ENCODE assay signal across 30 cellular contexts in genomic region chrX:7047951-7048350, GRCh38.
DNase-seq lines count a peak whose midpoint lies in the region; ATAC-seq and TF ChIP-seq lines count a peak whose summit lies in the region.
"Had no signal": no experiment of that assay in that cellular context is flagged by ENCODE, and none has a peak within 500 bp of the region (broad histone marks: within the 10 kb centered on the region; RNA-seq: fewer than 3 reads in every experiment).

No MANE protein-coding gene starts in this region.

- H3K4me3 ChIP-seq in GM23338 = no peak overlapping the region
- H3K4me3 ChIP-seq: BLaER1, esophagus muscularis mucosa, ovary, SK-N-MC, smooth muscle cell, upper lobe of left lung had no signal

- no peak overlapping the region for H3K27ac Mint-ChIP-seq in GM23338
- no peak overlapping the region for H3K27ac Mint-ChIP-seq in osteocyte (ENCODE audit: unreplicated experiment)
- H3K27ac Mint-ChIP-seq: activated CD4-positive, alpha-beta memory T cell treated with anti-CD3 and anti-CD28 coated beads, Interleukin-2, amount 10 ng/mL, durations not matched to agents 7 days and 5 days; activated naive CD4-positive, alpha-beta T cell treated with anti-CD3 and anti-CD28 coated beads for 36 hours; activated T-helper 1 cell treated with anti-CD3 and anti-CD28 coated beads, Interleukin-12 subunit alpha, Interleukin-12 subunit beta, Interleukin-2, Interleukin-4 antibody, amounts not matched to agents 30 ng/mL and 10 ng/mL and 1 ng/mL, durations not matched to agents 14 hours and 24 hours and 36 hours; nephron; T-helper 1 cell treated with Interleukin-12 subunit alpha and Interleukin-12 subunit beta and Interleukin-4 antibody, amounts not matched to agents 30 μg/mL and 1 μg/mL, for 36 hours had no signal

- no peaks in the 10 kb centered on the region for H3K4me1 ChIP-seq in GM23338 (ENCODE audit: insufficient read depth)
- H3K4me1 ChIP-seq: BLaER1, esophagus muscularis mucosa, upper lobe of left lung had no signal

- H3K79me2 ChIP-seq in GM23338 (replicated peaks; ENCODE audit: insufficient read depth) = no peaks in the 10 kb centered on the region

- in situ Hi-C loops in SK-MEL-5 (cut with HindIII; ENCODE audit: low pct_unique_long_range_greater_than_20kb, low sequenced_read_pairs) = no loop called here

- H3K4me2 ChIP-seq in GM23338 = no peak overlapping the region
- H3K4me2 ChIP-seq: BLaER1, smooth muscle cell had no signal

- no peak overlapping the region for H2AFZ ChIP-seq in GM23338

- H3K27me3 Mint-ChIP-seq in GM23338 (ENCODE audit: insufficient read depth, low read depth, poor library complexity) = no peaks in the 10 kb centered on the region
- no peaks in the 10 kb centered on the region for H3K27me3 Mint-ChIP-seq in osteocyte (ENCODE audit: unreplicated experiment)
- H3K27me3 Mint-ChIP-seq: activated CD4-positive, alpha-beta memory T cell treated with anti-CD3 and anti-CD28 coated beads, Interleukin-2, amount 10 ng/mL, durations not matched to agents 7 days and 5 days; central memory CD8-positive, alpha-beta T cell had no signal

- H3K4me3 Mint-ChIP-seq in GM23338 = no peak overlapping the region
- H3K4me3 Mint-ChIP-seq in osteocyte (ENCODE audit: unreplicated experiment) = no peak overlapping the region
- H3K4me3 Mint-ChIP-seq: activated CD4-positive, alpha-beta memory T cell treated with anti-CD3 and anti-CD28 coated beads, Interleukin-2, amount 10 ng/mL, durations not matched to agents 7 days and 5 days; activated naive CD4-positive, alpha-beta T cell treated with anti-CD3 and anti-CD28 coated beads for 36 hours; activated T-helper 1 cell treated with anti-CD3 and anti-CD28 coated beads, Interleukin-12 subunit alpha, Interleukin-12 subunit beta, Interleukin-2, Interleukin-4 antibody, amounts not matched to agents 30 ng/mL and 10 ng/mL and 1 ng/mL, durations not matched to agents 14 hours and 24 hours and 36 hours; central memory CD8-positive, alpha-beta T cell; nephron; T-helper 1 cell treated with Interleukin-12 subunit alpha and Interleukin-12 subunit beta and Interleukin-4 antibody, amounts not matched to agents 30 μg/mL and 1 μg/mL, for 36 hours had no signal

- H3K36me3 Mint-ChIP-seq in GM23338 (ENCODE audit: low read depth) (peaks cover 17% of the 10 kb centered on the region; the same call in 2 of the 3 replicates), osteocyte (ENCODE audit: unreplicated experiment) (peaks cover 21% of the 10 kb centered on the region)

- no peaks in the 10 kb centered on the region for H3K27me3 ChIP-seq in GM23338 (ENCODE audit: insufficient read depth)
- H3K27me3 ChIP-seq: BLaER1, esophagus muscularis mucosa, ovary, upper lobe of left lung had no signal

- intact Hi-C loops in left cardiac atrium (cut with DNase I) = no loop called here

- H4K20me1 ChIP-seq in GM23338 (replicated peaks; ENCODE audit: insufficient read depth) = no peaks in the 10 kb centered on the region

- H3F3A ChIP-seq in GM23338 (replicated peaks; ENCODE audit: low read depth) = no peaks in the 10 kb centered on the region

- ATAC-seq in GM23338 = no peak; the same call in 2 of the 3 replicates
- ATAC-seq in HG03159 (IDR thresholded peaks at IDR 0.05; ENCODE audit: unreplicated experiment) = no peak
- ATAC-seq in left cardiac atrium = no peak
- ATAC-seq: activated CD4-positive, CD25-positive, alpha-beta regulatory T cell treated with anti-CD3 and anti-CD28 coated beads, Interleukin-2, amount 50 U/mL, for 24 hours had no signal

- H3K4me1 Mint-ChIP-seq in GM23338 (peaks cover 5% of the 10 kb centered on the region; the same call in 2 of the 3 replicates), osteocyte (ENCODE audit: unreplicated experiment) (peaks cover 22% of the 10 kb centered on the region)
- H3K4me1 Mint-ChIP-seq: activated CD4-positive, alpha-beta memory T cell treated with anti-CD3 and anti-CD28 coated beads, Interleukin-2, amount 10 ng/mL, durations not matched to agents 7 days and 5 days; central memory CD8-positive, alpha-beta T cell had no signal

- TF ChIP-seq CTCF in GM23338 (conservative IDR thresholded peaks at IDR 0.05; ENCODE audit: low read depth in 2 of 2) (peak; percentile 44 to 53), osteocyte (IDR thresholded peaks at IDR 0.05) (no peak)

- no peaks in the 10 kb centered on the region for H3K9me2 ChIP-seq in GM23338 (ENCODE audit: insufficient read depth)

- H3K27ac ChIP-seq in GM23338 (ENCODE audit: low read depth) = no peak overlapping the region
- H3K27ac ChIP-seq: BLaER1, esophagus muscularis mucosa, ovary, SK-N-MC, upper lobe of left lung had no signal

- DNase-seq in GM23338 (ENCODE audit: low spot score) (peak; percentile 23), NCI-H146 (lab: John Stamatoyannopoulos, UW) (peak; percentile 24), SK-MEL-5 (ENCODE audit: low read depth, low spot score) (peak; percentile 0), iris pigment epithelial cell (ENCODE audit: low read depth) (peak; percentile 6), left cardiac atrium (no peak), osteocyte (ENCODE audit: extremely low spot score, unreplicated experiment) (no peak)
- no peak for DNase-seq in activated CD4-positive, alpha-beta T cell treated with anti-CD3 and anti-CD28 coated beads for 4 hours
- DNase-seq: activated CD4-positive, alpha-beta memory T cell treated with anti-CD3 and anti-CD28 coated beads, Interleukin-2, amount 10 ng/mL, durations not matched to agents 7 days and 5 days; activated CD8-positive, alpha-beta memory T cell treated with anti-CD3 and anti-CD28 coated beads, Interleukin-2, amount 50 U/mL, for 48 hours; activated naive CD4-positive, alpha-beta T cell treated with anti-CD3 and anti-CD28 coated beads for 36 hours; foreskin melanocyte; IMR-90; mammary epithelial cell; NCI-H1048; NCI-H187 treated with DMSO at 0.1 percent for 48 hours; ovary; retina; RPMI8226; stimulated activated naive CD4-positive, alpha-beta T cell; upper lobe of left lung had no signal

- H3K9me3 Mint-ChIP-seq in GM23338 (peaks cover 5% of the 10 kb centered on the region; the same call in 2 of the 3 replicates), osteocyte (ENCODE audit: unreplicated experiment) (no peaks in the 10 kb centered on the region)
- H3K9me3 Mint-ChIP-seq: activated naive CD4-positive, alpha-beta T cell treated with anti-CD3 and anti-CD28 coated beads for 36 hours; activated T-helper 1 cell treated with anti-CD3 and anti-CD28 coated beads, Interleukin-12 subunit alpha, Interleukin-12 subunit beta, Interleukin-2, Interleukin-4 antibody, amounts not matched to agents 30 ng/mL and 10 ng/mL and 1 ng/mL, durations not matched to agents 14 hours and 24 hours and 36 hours; central memory CD8-positive, alpha-beta T cell had no signal

- H3K36me3 ChIP-seq in GM23338 (ENCODE audit: insufficient read depth) = no peaks in the 10 kb centered on the region
- H3K36me3 ChIP-seq: ovary had no signal

TF ChIP-seq in GM23338, 12 proteins besides CTCF, POLR2A, EP300 and RAD21 (continues in another document):
- no peak for TF ChIP-seq CREB1 (CRISPR knock-in tag; IDR thresholded peaks at IDR 0.05; ENCODE audit: low read depth)
- TF ChIP-seq, protein P1, sequence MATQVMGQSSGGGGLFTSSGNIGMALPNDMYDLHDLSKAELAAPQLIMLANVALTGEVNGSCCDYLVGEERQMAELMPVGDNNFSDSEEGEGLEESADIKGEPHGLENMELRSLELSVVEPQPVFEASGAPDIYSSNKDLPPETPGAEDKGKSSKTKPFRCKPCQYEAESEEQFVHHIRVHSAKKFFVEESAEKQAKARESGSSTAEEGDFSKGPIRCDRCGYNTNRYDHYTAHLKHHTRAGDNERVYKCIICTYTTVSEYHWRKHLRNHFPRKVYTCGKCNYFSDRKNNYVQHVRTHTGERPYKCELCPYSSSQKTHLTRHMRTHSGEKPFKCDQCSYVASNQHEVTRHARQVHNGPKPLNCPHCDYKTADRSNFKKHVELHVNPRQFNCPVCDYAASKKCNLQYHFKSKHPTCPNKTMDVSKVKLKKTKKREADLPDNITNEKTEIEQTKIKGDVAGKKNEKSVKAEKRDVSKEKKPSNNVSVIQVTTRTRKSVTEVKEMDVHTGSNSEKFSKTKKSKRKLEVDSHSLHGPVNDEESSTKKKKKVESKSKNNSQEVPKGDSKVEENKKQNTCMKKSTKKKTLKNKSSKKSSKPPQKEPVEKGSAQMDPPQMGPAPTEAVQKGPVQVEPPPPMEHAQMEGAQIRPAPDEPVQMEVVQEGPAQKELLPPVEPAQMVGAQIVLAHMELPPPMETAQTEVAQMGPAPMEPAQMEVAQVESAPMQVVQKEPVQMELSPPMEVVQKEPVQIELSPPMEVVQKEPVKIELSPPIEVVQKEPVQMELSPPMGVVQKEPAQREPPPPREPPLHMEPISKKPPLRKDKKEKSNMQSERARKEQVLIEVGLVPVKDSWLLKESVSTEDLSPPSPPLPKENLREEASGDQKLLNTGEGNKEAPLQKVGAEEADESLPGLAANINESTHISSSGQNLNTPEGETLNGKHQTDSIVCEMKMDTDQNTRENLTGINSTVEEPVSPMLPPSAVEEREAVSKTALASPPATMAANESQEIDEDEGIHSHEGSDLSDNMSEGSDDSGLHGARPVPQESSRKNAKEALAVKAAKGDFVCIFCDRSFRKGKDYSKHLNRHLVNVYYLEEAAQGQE (IDR thresholded peaks at IDR 0.05; ENCODE audit: unreplicated experiment) = no peak
- no peak for TF ChIP-seq NANOG (IDR thresholded peaks at IDR 0.05; ENCODE audit: borderline replicate concordance)
- TF ChIP-seq POLR2AphosphoS5 (IDR thresholded peaks at IDR 0.05; ENCODE audit: low read depth) = no peak
- no peak for TF ChIP-seq ZNF331 (CRISPR knock-in tag; IDR thresholded peaks at IDR 0.05; ENCODE audit: low read depth)
- TF ChIP-seq JUNB (IDR thresholded peaks at IDR 0.05; ENCODE audit: unreplicated experiment) = no peak
- no peak for TF ChIP-seq STAT1 (IDR thresholded peaks at IDR 0.05; ENCODE audit: unreplicated experiment)
- no peak for TF ChIP-seq ZNF114 (CRISPR knock-in tag; IDR thresholded peaks at IDR 0.05)
- TF ChIP-seq, protein P2, sequence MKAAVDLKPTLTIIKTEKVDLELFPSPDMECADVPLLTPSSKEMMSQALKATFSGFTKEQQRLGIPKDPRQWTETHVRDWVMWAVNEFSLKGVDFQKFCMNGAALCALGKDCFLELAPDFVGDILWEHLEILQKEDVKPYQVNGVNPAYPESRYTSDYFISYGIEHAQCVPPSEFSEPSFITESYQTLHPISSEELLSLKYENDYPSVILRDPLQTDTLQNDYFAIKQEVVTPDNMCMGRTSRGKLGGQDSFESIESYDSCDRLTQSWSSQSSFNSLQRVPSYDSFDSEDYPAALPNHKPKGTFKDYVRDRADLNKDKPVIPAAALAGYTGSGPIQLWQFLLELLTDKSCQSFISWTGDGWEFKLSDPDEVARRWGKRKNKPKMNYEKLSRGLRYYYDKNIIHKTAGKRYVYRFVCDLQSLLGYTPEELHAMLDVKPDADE (IDR thresholded peaks at IDR 0.05) = no peak

Comparison
In these comparisons a context has a peak if more than half of its experiments do, and no peak if none do; other contexts are left out.
1. DNase-seq: peak in GM23338 (single experiment), NCI-H146 (single experiment), SK-MEL-5 (single experiment) and iris pigment epithelial cell (single experiment); none in activated CD4-positive, alpha-beta T cell treated with anti-CD3 and anti-CD28 coated beads for 4 hours (0 of 2), left cardiac atrium (single experiment) and osteocyte (single experiment).